In genomic region chr1:110460253-110461220, GRCh38 we compare ENCODE assay signal across 8 cellular contexts. TPM values are rescaled to one million over a fixed set of nuclear protein-coding genes. Genes with fewer than 3 reads are reported as not detected.
DNase-seq lines count a peak whose midpoint lies in the region; ATAC-seq and TF ChIP-seq lines count a peak whose summit lies in the region.

No MANE protein-coding gene starts in this region.

- DNase-seq in MG63 = peak; percentile 60
- DNase-seq in RPMI7951 (ENCODE audit: low read depth) = peak; percentile 71
- peak; percentile 68 for DNase-seq in activated T-helper 1 cell treated with Interleukin-2 at 50 U/mL for 16 hours (ENCODE audit: low read depth)
- DNase-seq in fibroblast of the aortic adventitia (ENCODE audit: low read depth) = peak; percentile 87
- peak; percentile 50 for DNase-seq in non-pigmented ciliary epithelial cell (ENCODE audit: low read depth)
- peak; percentile 94 for DNase-seq in superior temporal gyrus (ENCODE audit: extremely low spot score)

- no peaks in the 10 kb centered on the region for H3K27me3 ChIP-seq in MG63

- peak; percentile 85 for TF ChIP-seq CTCF in GM12874 (IDR thresholded peaks at IDR 0.05; ENCODE audit: insufficient read depth, low read depth, low read length)
- peak; percentile 97 for TF ChIP-seq CTCF in fibroblast of the aortic adventitia (IDR thresholded peaks at IDR 0.05; ENCODE audit: insufficient read depth, low read length)

- no peak for ATAC-seq in HG03342 (IDR thresholded peaks at IDR 0.05; ENCODE audit: unreplicated experiment)

- no peaks in the 10 kb centered on the region for H3K36me3 ChIP-seq in MG63

- H3K4me3 ChIP-seq in MG63 = no peak overlapping the region
- H3K4me3 ChIP-seq in fibroblast of the aortic adventitia (ENCODE audit: low read depth, low read length) = no peak overlapping the region

- no peaks in the 10 kb centered on the region for H3K9me3 ChIP-seq in MG63

RNA-seq across cellular contexts. Expression of gene PROK1, which starts 9.6 kb away (rescaled TPM):
- total RNA-seq in MG63 (2014; rRNA removed; shearing (Covaris generic); ENCODE audit: low replicate concordance) = not detected in 2 replicates
- total RNA-seq in RPMI7951 (2014; rRNA removed; shearing (Covaris generic)) = 0.24 and 0.39 TPM in 2 replicates
- not detected in 2 replicates for total RNA-seq in fibroblast of the aortic adventitia (ENCODE audit: low replicate concordance)

RNA-seq across cellular contexts. Expression of gene LAMTOR5, which starts 53.0 kb away (rescaled TPM):
- 133 and 137 TPM in 2 replicates for total RNA-seq in MG63 (2014; rRNA removed; shearing (Covaris generic); ENCODE audit: low replicate concordance)
- total RNA-seq in RPMI7951 (2014; rRNA removed; shearing (Covaris generic)) = 163 and 193 TPM in 2 replicates
- 43.3 and 96.5 TPM in 2 replicates for total RNA-seq in fibroblast of the aortic adventitia (ENCODE audit: low replicate concordance)

RNA-seq across cellular contexts. Expression of gene KCNA10, which starts 58.4 kb away (rescaled TPM):
- total RNA-seq in MG63 (2014; rRNA removed; shearing (Covaris generic); ENCODE audit: low replicate concordance) = not detected in 2 replicates
- total RNA-seq in RPMI7951 (2014; rRNA removed; shearing (Covaris generic)) = not detected in 2 replicates
- total RNA-seq in fibroblast of the aortic adventitia (ENCODE audit: low replicate concordance) = not detected in 2 replicates
